In genomic region chr1:10283318-10283984, GRCh38 we compare ENCODE assay signal across 14 cellular contexts.
DNase-seq lines count a peak whose midpoint lies in the region; ATAC-seq and TF ChIP-seq lines count a peak whose summit lies in the region.
"Had no signal": no experiment of that assay in that cellular context is flagged by ENCODE, and none has a peak within 500 bp of the region (broad histone marks: within the 10 kb centered on the region; RNA-seq: fewer than 3 reads in every experiment).

No MANE protein-coding gene starts in this region.

- H3K27me3 Mint-ChIP-seq in stimulated activated naive CD8-positive, alpha-beta T cell treated with anti-CD3 and anti-CD28 coated beads, Interleukin-15, Interleukin-2, amounts not matched to agents 100 ng/mL and 50 ng/mL, for 24 hours: no peaks in the 10 kb centered on the region

- peaks cover 82% of the 10 kb centered on the region for H3K36me3 ChIP-seq in lower lobe of right lung

- no peaks in the 10 kb centered on the region for H3K9me3 Mint-ChIP-seq in stimulated activated naive CD8-positive, alpha-beta T cell treated with anti-CD3 and anti-CD28 coated beads, Interleukin-15, Interleukin-2, amounts not matched to agents 100 ng/mL and 50 ng/mL, for 24 hours
- H3K9me3 Mint-ChIP-seq: CD14-positive monocyte had no signal

- intact Hi-C loops in right cardiac atrium (cut with DNase I): no loop called here
- intact Hi-C loops in left ventricle myocardium superior (cut with micrococcal nuclease): no loop called here
- intact Hi-C loops in dorsolateral prefrontal cortex (cut with DNase I): no loop called here
- intact Hi-C loops in lower lobe of right lung (cut with DNase I): no loop called here
- intact Hi-C loops in posterior vena cava (cut with DNase I): no loop called here

- H3K4me3 Mint-ChIP-seq in stimulated activated naive CD8-positive, alpha-beta T cell treated with anti-CD3 and anti-CD28 coated beads, Interleukin-15, Interleukin-2, amounts not matched to agents 100 ng/mL and 50 ng/mL, for 24 hours: no peak overlapping the region
- H3K4me3 Mint-ChIP-seq: CD14-positive monocyte had no signal

- H3K4me1 Mint-ChIP-seq in stimulated activated naive CD8-positive, alpha-beta T cell treated with anti-CD3 and anti-CD28 coated beads, Interleukin-15, Interleukin-2, amounts not matched to agents 100 ng/mL and 50 ng/mL, for 24 hours (ENCODE audit: low read depth): peaks cover 41% of the 10 kb centered on the region
- H3K4me1 Mint-ChIP-seq: CD14-positive monocyte had no signal

- H3K27ac ChIP-seq in right cardiac atrium (ENCODE audit: low read length): peak overlapping the region; percentile 5
- H3K27ac ChIP-seq in dorsolateral prefrontal cortex: peak overlapping the region in 47 of 59 donors; percentile 5 to 80 (median 47)
- H3K27ac ChIP-seq in lower lobe of right lung: no peak overlapping the region
- H3K27ac ChIP-seq: skin epidermis, tibial artery had no signal

- 66% methylated on average over 3 of the region's 3 CpGs for WGBS in right cardiac atrium

- peaks cover 27% of the 10 kb centered on the region for H3K36me3 Mint-ChIP-seq in stimulated activated naive CD8-positive, alpha-beta T cell treated with anti-CD3 and anti-CD28 coated beads, Interleukin-15, Interleukin-2, amounts not matched to agents 100 ng/mL and 50 ng/mL, for 24 hours (ENCODE audit: low read depth)

- H3K4me1 ChIP-seq in right cardiac atrium (ENCODE audit: control insufficient read depth, insufficient read depth, low read length) (peaks cover 4% of the 10 kb centered on the region), lower lobe of right lung (no peaks in the 10 kb centered on the region)

- H3K4me3 ChIP-seq in right cardiac atrium (ENCODE audit: low read length): no peak overlapping the region
- no peak overlapping the region for H3K4me3 ChIP-seq in dorsolateral prefrontal cortex
- H3K4me3 ChIP-seq in lower lobe of right lung: no peak overlapping the region
- H3K4me3 ChIP-seq: HAP-1, skin epidermis, tibial artery had no signal

- no peak for DNase-seq in right cardiac atrium
- DNase-seq in left ventricle myocardium superior: no peak
- DNase-seq in dorsolateral prefrontal cortex: peak in 1 of 10 donors; percentile 54
- no peak for DNase-seq in lower lobe of right lung
- DNase-seq in posterior vena cava (ENCODE audit: low spot score): no peak
- DNase-seq: NCI-H1694, OCI-M1, tibial artery had no signal

- ATAC-seq in right cardiac atrium (no peak), left ventricle myocardium superior (no peak), HG03575 (IDR thresholded peaks at IDR 0.05; ENCODE audit: extremely low read depth, insufficient number of reproducible peaks, low FRiP score, unreplicated experiment) (peak; percentile 75), lower lobe of right lung (no peak), GM18505 (IDR thresholded peaks at IDR 0.05; ENCODE audit: unreplicated experiment) (no peak)

- no peaks in the 10 kb centered on the region for H3K27me3 ChIP-seq in right cardiac atrium (ENCODE audit: control insufficient read depth, insufficient read depth)
- H3K27me3 ChIP-seq in dorsolateral prefrontal cortex: no peaks in the 10 kb centered on the region
- no peaks in the 10 kb centered on the region for H3K27me3 ChIP-seq in lower lobe of right lung (ENCODE audit: low read depth)
- H3K27me3 ChIP-seq: tibial artery had no signal

- no peaks in the 10 kb centered on the region for H3K9me3 ChIP-seq in right cardiac atrium (ENCODE audit: control insufficient read depth, low read length)
- H3K9me3 ChIP-seq in lower lobe of right lung: no peaks in the 10 kb centered on the region
- H3K9me3 ChIP-seq: HAP-1, tibial artery had no signal

- TF ChIP-seq POLR2A in GM18505 (IDR thresholded peaks at IDR 0.05; ENCODE audit: borderline replicate concordance, extremely low read depth, insufficient read depth, insufficient read length): no peak

- TF ChIP-seq CTCF in dorsolateral prefrontal cortex (IDR thresholded peaks at IDR 0.05 in 54 of 56, conservative IDR thresholded peaks at IDR 0.05 in 2 of 56; ENCODE audit: low read depth in 1 of 56, partially characterized antibody in 56 of 56) (no peak), lower lobe of right lung (IDR thresholded peaks at IDR 0.05) (no peak)

- peak overlapping the region; percentile 52 for H3K27ac Mint-ChIP-seq in stimulated activated naive CD8-positive, alpha-beta T cell treated with anti-CD3 and anti-CD28 coated beads, Interleukin-15, Interleukin-2, amounts not matched to agents 100 ng/mL and 50 ng/mL, for 24 hours
- H3K27ac Mint-ChIP-seq: CD14-positive monocyte had no signal
